Comparison of ENCODE assay signal across 1 cellular context in genomic region chr6:12060780-12061619, GRCh38.
TF ChIP-seq lines count a peak whose summit lies in the region.

No MANE protein-coding gene starts in this region.

TF ChIP-seq in HEK293, 187 proteins besides CTCF, POLR2A, EP300 and RAD21 (continued from another document):
- TF ChIP-seq PRDM10 (tag by site-specific recombination; IDR thresholded peaks at IDR 0.05) (peak; percentile 39), SETDB1 (IDR thresholded peaks at IDR 0.05; ENCODE audit: insufficient read length, low read length) (no peak), ZNF785 (tag by site-specific recombination; IDR thresholded peaks at IDR 0.05) (no peak), ZNF362 (tag by site-specific recombination; IDR thresholded peaks at IDR 0.05) (no peak), MYNN (tag by site-specific recombination; IDR thresholded peaks at IDR 0.05; ENCODE audit: borderline replicate concordance) (0 out of 2 replicates have a peak, but pooled peaks have one; percentile 55)
